20 cellular contexts compared by ENCODE assay signal in genomic region chr4:26307027-26307426, GRCh38. TPM values are rescaled to one million over a fixed set of nuclear protein-coding genes. Genes with fewer than 3 reads are reported as not detected.
DNase-seq lines count a peak whose midpoint lies in the region; TF ChIP-seq lines count a peak whose summit lies in the region.
"Had no signal": no experiment of that assay in that cellular context is flagged by ENCODE, and none has a peak within 500 bp of the region (broad histone marks: within the 10 kb centered on the region; RNA-seq: fewer than 3 reads in every experiment).

No MANE protein-coding gene starts in this region.

- no peaks in the 10 kb centered on the region for H3K79me2 ChIP-seq in neural cell (replicated peaks; ENCODE audit: insufficient read depth, low read length)
- H3K79me2 ChIP-seq: hepatocyte, parathyroid adenoma had no signal

- CTCF ChIA-PET in activated CD4-positive, alpha-beta memory T cell treated with anti-CD3 and anti-CD28 coated beads for 36 hours (lab: Charles Lee), result interaction anchor here (0.8 kb wide), 1 partner anchor 24 kb away, joined by 3 read pairs; no protein-coding TSS in a partner anchor
- CTCF ChIA-PET in activated CD4-positive, alpha-beta memory T cell treated with anti-CD3 and anti-CD28 coated beads, Interleukin-2, amount 10 ng/mL, durations not matched to agents 7 days and 5 days (lab: Charles Lee), result interaction anchor here (1.2 kb wide), 1 partner anchor 319 kb away, joined by 3 read pairs; no protein-coding TSS in a partner anchor
- CTCF ChIA-PET in HEK293T (lab: Yijun Ruan, JAX), result no interaction called here

- no peak overlapping the region for H3K9ac ChIP-seq in neural cell (ENCODE audit: low read length)
- H3K9ac ChIP-seq: parathyroid adenoma had no signal

- no peak overlapping the region for H3K27ac ChIP-seq in neural cell (ENCODE audit: low read length)
- H3K27ac ChIP-seq: hepatocyte, parathyroid adenoma, SK-N-MC, vagina had no signal

- intact Hi-C loops in activated CD4-positive, alpha-beta memory T cell treated with anti-CD3 and anti-CD28 coated beads for 36 hours (cut with micrococcal nuclease), result no loop called here

- no peaks in the 10 kb centered on the region for H3K36me3 ChIP-seq in neural cell (ENCODE audit: insufficient read depth, low read length)
- H3K36me3 ChIP-seq: vagina had no signal

- peak; percentile 60 for TF ChIP-seq EP300 in neural cell (conservative IDR thresholded peaks at IDR 0.05; ENCODE audit: poor library complexity, severe bottlenecking)

- TF ChIP-seq RAD21 in neural cell (conservative IDR thresholded peaks at IDR 0.05), result no peak

- H3K4me1 Mint-ChIP-seq in activated CD4-positive, alpha-beta memory T cell treated with anti-CD3 and anti-CD28 coated beads for 36 hours (ENCODE audit: low read depth), result peaks cover 15% of the 10 kb centered on the region
- peaks cover 28% of the 10 kb centered on the region for H3K4me1 Mint-ChIP-seq in activated CD4-positive, alpha-beta memory T cell treated with anti-CD3 and anti-CD28 coated beads, Interleukin-2, amount 10 ng/mL, durations not matched to agents 7 days and 5 days

- H3K9me3 Mint-ChIP-seq in activated CD4-positive, alpha-beta memory T cell treated with anti-CD3 and anti-CD28 coated beads for 36 hours, result no peaks in the 10 kb centered on the region
- no peaks in the 10 kb centered on the region for H3K9me3 Mint-ChIP-seq in activated CD4-positive, alpha-beta memory T cell treated with anti-CD3 and anti-CD28 coated beads, Interleukin-2, amount 10 ng/mL, durations not matched to agents 7 days and 5 days
- H3K9me3 Mint-ChIP-seq: CD8-positive, alpha-beta memory T cell; H9 had no signal

- H3K4me2 ChIP-seq in neural cell (ENCODE audit: low read length), result no peak overlapping the region
- H3K4me2 ChIP-seq: hepatocyte had no signal

- no peaks in the 10 kb centered on the region for H3K9me3 ChIP-seq in neural cell (ENCODE audit: low read length)
- H3K9me3 ChIP-seq: vagina had no signal

- no peaks in the 10 kb centered on the region for H3F3A ChIP-seq in neural cell (ENCODE audit: insufficient read depth, low read length, poor library complexity, severe bottlenecking)

- no peak overlapping the region for H2AFZ ChIP-seq in neural cell (ENCODE audit: low read depth, low read length)
- H2AFZ ChIP-seq: hepatocyte, parathyroid adenoma had no signal

- H3K36me3 Mint-ChIP-seq in activated CD4-positive, alpha-beta memory T cell treated with anti-CD3 and anti-CD28 coated beads for 36 hours, result no peaks in the 10 kb centered on the region
- peaks cover 6% of the 10 kb centered on the region for H3K36me3 Mint-ChIP-seq in activated CD4-positive, alpha-beta memory T cell treated with anti-CD3 and anti-CD28 coated beads, Interleukin-2, amount 10 ng/mL, durations not matched to agents 7 days and 5 days (ENCODE audit: low read depth)
- H3K36me3 Mint-ChIP-seq: CD8-positive, alpha-beta memory T cell had no signal

- POLR2A ChIA-PET in activated CD4-positive, alpha-beta memory T cell treated with anti-CD3 and anti-CD28 coated beads for 36 hours (lab: Charles Lee), result interaction anchor here (2.2 kb wide), 1 partner anchor 12 kb away, joined by 9 read pairs; no protein-coding TSS in a partner anchor
- POLR2A ChIA-PET in activated CD4-positive, alpha-beta memory T cell treated with anti-CD3 and anti-CD28 coated beads, Interleukin-2, amount 10 ng/mL, durations not matched to agents 7 days and 5 days (lab: Charles Lee), result interaction anchor here (1.4 kb wide), 1 partner anchor 12 kb away, joined by 3 read pairs; no protein-coding TSS in a partner anchor
- POLR2A ChIA-PET in HEK293T (lab: Yijun Ruan, JAX), result no interaction called here

- H3K27ac Mint-ChIP-seq in activated CD4-positive, alpha-beta memory T cell treated with anti-CD3 and anti-CD28 coated beads for 36 hours, result peak overlapping the region; percentile 65
- H3K27ac Mint-ChIP-seq in activated CD4-positive, alpha-beta memory T cell treated with anti-CD3 and anti-CD28 coated beads, Interleukin-2, amount 10 ng/mL, durations not matched to agents 7 days and 5 days, result no peak overlapping the region
- H3K27ac Mint-ChIP-seq: CD8-positive, alpha-beta memory T cell; H9 had no signal

- no peaks in the 10 kb centered on the region for H3K9me2 ChIP-seq in neural cell (ENCODE audit: insufficient read depth, low read length)

- no peak for TF ChIP-seq CTCF in neural cell (IDR thresholded peaks at IDR 0.05; ENCODE audit: poor library complexity, severe bottlenecking)
- TF ChIP-seq CTCF in GM20000 (IDR thresholded peaks at IDR 0.05; ENCODE audit: extremely low read depth, missing control alignments), result no peak

- no peaks in the 10 kb centered on the region for H3K27me3 ChIP-seq in neural cell (ENCODE audit: insufficient read depth, low read depth, low read length)
- H3K27me3 ChIP-seq: hepatocyte, vagina had no signal

- H3K4me3 Mint-ChIP-seq in activated CD4-positive, alpha-beta memory T cell treated with anti-CD3 and anti-CD28 coated beads for 36 hours, result no peak overlapping the region
- H3K4me3 Mint-ChIP-seq in activated CD4-positive, alpha-beta memory T cell treated with anti-CD3 and anti-CD28 coated beads, Interleukin-2, amount 10 ng/mL, durations not matched to agents 7 days and 5 days, result no peak overlapping the region
- H3K4me3 Mint-ChIP-seq: CD8-positive, alpha-beta memory T cell; H9 had no signal

- H3K4me3 ChIP-seq in neural cell (ENCODE audit: low read length), result no peak overlapping the region
- H3K4me3 ChIP-seq: hepatocyte, SK-N-MC, vagina had no signal

- no peaks in the 10 kb centered on the region for H3K27me3 Mint-ChIP-seq in activated CD4-positive, alpha-beta memory T cell treated with anti-CD3 and anti-CD28 coated beads for 36 hours
- H3K27me3 Mint-ChIP-seq in activated CD4-positive, alpha-beta memory T cell treated with anti-CD3 and anti-CD28 coated beads, Interleukin-2, amount 10 ng/mL, durations not matched to agents 7 days and 5 days, result no peaks in the 10 kb centered on the region
- H3K27me3 Mint-ChIP-seq: CD8-positive, alpha-beta memory T cell had no signal

- H4K20me1 ChIP-seq in neural cell (ENCODE audit: insufficient read depth), result no peaks in the 10 kb centered on the region

- no peak for DNase-seq in activated CD4-positive, alpha-beta memory T cell treated with anti-CD3 and anti-CD28 coated beads for 36 hours
- no peak for DNase-seq in activated CD4-positive, alpha-beta memory T cell treated with anti-CD3 and anti-CD28 coated beads, Interleukin-2, amount 10 ng/mL, durations not matched to agents 7 days and 5 days
- DNase-seq in HEK293T (ENCODE audit: extremely low spot score) (no peak), SK-N-DZ (ENCODE audit: low spot score) (peak; percentile 52), AG08395 (ENCODE audit: low spot score) (no peak), AML-193 (lab: John Stamatoyannopoulos, UW) (no peak), GM20000 (ENCODE audit: low spot score) (no peak)
- DNase-seq: activated CD4-positive, alpha-beta T cell treated with anti-CD3 and anti-CD28 coated beads for 4 hours; CD8-positive, alpha-beta memory T cell; DND-41; H9; mammary epithelial cell; MV-4-11; NCI-H2029 treated with DMSO at 0.1 percent for 48 hours; NCI-H526 treated with DMSO at 0.1 percent for 48 hours had no signal

TF ChIP-seq in HEK293T, 16 proteins besides CTCF, POLR2A, EP300 and RAD21:
- peak; percentile 82 for TF ChIP-seq PKNOX1 (IDR thresholded peaks at IDR 0.05)
- TF ChIP-seq FOXA1 (IDR thresholded peaks at IDR 0.05), result no peak

TF ChIP-seq in neural cell, 6 proteins besides CTCF, POLR2A, EP300 and RAD21:
- TF ChIP-seq POLR2AphosphoS5 (IDR thresholded peaks at IDR 0.05) (peak; percentile 10), EZH2 (IDR thresholded peaks at IDR 0.05; ENCODE audit: borderline replicate concordance, insufficient read depth, low read length, poor library complexity, severe bottlenecking) (no peak), MXI1 (conservative IDR thresholded peaks at IDR 0.05; ENCODE audit: poor library complexity, severe bottlenecking) (no peak), SMC3 (conservative IDR thresholded peaks at IDR 0.05; ENCODE audit: poor library complexity) (no peak), TAF1 (IDR thresholded peaks at IDR 0.05; ENCODE audit: low read depth) (no peak)
TF ChIP-seq in neural cell: peak in this region for 1.

RNA-seq across cellular contexts. Expression of gene RBPJ, which starts 13.8 kb away (rescaled TPM):
- total RNA-seq in activated CD4-positive, alpha-beta memory T cell treated with anti-CD3 and anti-CD28 coated beads for 36 hours, result 100 to 1,000 TPM; 262 to 269 TPM
- total RNA-seq in activated CD4-positive, alpha-beta memory T cell treated with anti-CD3 and anti-CD28 coated beads, Interleukin-2, amount 10 ng/mL, durations not matched to agents 7 days and 5 days, result 100 to 1,000 TPM; 137 to 144 TPM
- 62.0 and 77.4 TPM in 2 replicates for polyA plus RNA-seq in SK-N-DZ (2014; cell fraction: cytosol; rRNA removed)
- polyA plus RNA-seq in SK-N-DZ (2014; cell fraction: nucleus; rRNA removed), result 56.1 and 64.9 TPM in 2 replicates
- polyA plus RNA-seq in neural cell, result 89.8 and 98.8 TPM in 2 replicates
- 127 and 139 TPM in 2 replicates for polyA minus RNA-seq in neural cell
